14 cellular contexts compared by ENCODE assay signal in the genomic region with DNA sequence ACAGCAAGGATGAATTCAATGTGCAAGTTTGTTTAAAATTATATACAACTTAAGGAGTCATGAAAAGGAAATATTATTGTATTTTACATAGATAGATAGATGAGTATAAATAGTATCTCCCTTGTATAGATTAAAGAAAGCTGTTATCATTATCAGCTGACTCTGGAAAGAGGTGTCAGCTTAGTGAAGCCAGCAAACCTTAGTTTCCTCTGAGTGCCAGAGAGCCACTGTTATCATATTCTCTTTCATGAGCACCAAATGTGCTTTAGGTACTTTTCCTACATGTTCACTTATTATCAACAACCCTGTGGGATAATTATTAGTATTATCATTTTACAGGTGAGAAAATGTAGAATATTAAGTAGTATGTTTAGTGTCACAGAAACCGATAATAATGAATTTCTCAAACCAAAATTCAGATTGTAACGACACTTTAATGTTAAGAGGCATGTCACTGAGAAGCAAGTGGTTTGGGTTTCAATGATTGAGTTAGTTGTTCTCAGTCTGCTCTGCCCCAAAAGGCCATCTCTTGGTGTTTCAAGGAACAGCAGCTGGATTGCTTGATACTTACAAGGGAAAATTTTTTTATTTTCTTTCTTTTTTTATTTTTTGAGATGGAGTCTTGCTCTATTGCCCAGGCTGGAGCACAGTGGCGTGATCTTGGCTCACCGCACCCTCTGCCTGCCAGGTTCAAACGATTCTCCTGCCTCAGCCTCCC. TPM values are rescaled to one million over a fixed set of nuclear protein-coding genes. Genes with fewer than 3 reads are reported as not detected.
A peak's percentile ranks its signal among the peaks of the same experiment; 100 is the strongest.
DNase-seq lines count a peak whose midpoint lies in the region; ATAC-seq and TF ChIP-seq lines count a peak whose summit lies in the region.
"Had no signal": no experiment of that assay in that cellular context is flagged by ENCODE, and none has a peak within 500 bp of the region (broad histone marks: within the 10 kb centered on the region; RNA-seq: fewer than 3 reads in every experiment).

No MANE protein-coding gene starts in this region.

- H3K27me3 Mint-ChIP-seq in effector memory CD8-positive, alpha-beta T cell, result no peaks in the 10 kb centered on the region

- no peaks in the 10 kb centered on the region; the same call in 1 of the 2 replicates for H3K4me1 ChIP-seq in BE2C
- H3K4me1 ChIP-seq: SJCRH30 had no signal

- no peaks in the 10 kb centered on the region for H3K36me3 Mint-ChIP-seq in effector memory CD8-positive, alpha-beta T cell (ENCODE audit: insufficient read depth)

- no peaks in the 10 kb centered on the region for H3K9me3 ChIP-seq in BE2C
- H3K9me3 ChIP-seq: SJCRH30 had no signal

- ATAC-seq in HG03442 (IDR thresholded peaks at IDR 0.05; ENCODE audit: unreplicated experiment), result no peak
- no peak for ATAC-seq in effector memory CD8-positive, alpha-beta T cell (replicated peaks)
- ATAC-seq: activated CD4-positive, CD25-positive, alpha-beta regulatory T cell treated with anti-CD3 and anti-CD28 coated beads, Interleukin-2, amount 50 U/mL, for 24 hours; activated T-cell treated with anti-CD3 and anti-CD28 coated beads, Interleukin-2, amount 50 U/mL, for 4 hours; GM12878 had no signal

- peaks cover 0 to 3% of the 10 kb centered on the region in 2 donors for H3K4me1 Mint-ChIP-seq in effector memory CD8-positive, alpha-beta T cell (ENCODE audit: low read depth in 2 of 2)

- no peaks in the 10 kb centered on the region for H3K36me3 ChIP-seq in BE2C
- H3K36me3 ChIP-seq: SJCRH30 had no signal

- TF ChIP-seq CTCF in BE2C (IDR thresholded peaks at IDR 0.05; ENCODE audit: low read depth, low read length) (peak; percentile 44), LNCaP clone FGC (IDR thresholded peaks at IDR 0.05; ENCODE audit: control insufficient read depth, extremely low read depth, insufficient read depth) (0 out of 2 replicates have a peak, but pooled peaks have one; percentile 5), choroid plexus epithelial cell (conservative IDR thresholded peaks at IDR 0.05; ENCODE audit: low read depth, low read length) (peak; percentile 66), GM13976 (IDR thresholded peaks at IDR 0.05; ENCODE audit: borderline replicate concordance, control extremely low read depth, extremely low read depth, insufficient read depth, missing control alignments) (no peak)

- no peak overlapping the region for H3K4me3 Mint-ChIP-seq in effector memory CD8-positive, alpha-beta T cell
- H3K4me3 Mint-ChIP-seq: activated T-cell treated with anti-CD3 and anti-CD28 coated beads, Interleukin-2, amount 50 U/mL, for 4 hours had no signal

- in situ Hi-C loops in GM13976 (cut with MboI; ENCODE audit: low sequenced_read_pairs, unreplicated experiment), result loop anchor here (25.0 kb wide), 1 partner anchor 1046 kb away; no protein-coding TSS in a partner anchor

- H3K27me3 ChIP-seq in BE2C, result no peaks in the 10 kb centered on the region
- H3K27me3 ChIP-seq: SJCRH30 had no signal

- DNase-seq in BE2C, result no peak
- DNase-seq in LNCaP clone FGC (ENCODE audit: low read depth), result no peak
- peak; percentile 77 for DNase-seq in choroid plexus epithelial cell (ENCODE audit: low read depth)
- peak; percentile 24 for DNase-seq in left kidney (ENCODE audit: low read depth, low spot score)
- DNase-seq in GM13976 (ENCODE audit: low spot score), result no peak
- no peak for DNase-seq in NCI-H1417 treated with DMSO at 0.1 percent for 48 hours (lab: John Stamatoyannopoulos, UW)
- DNase-seq in effector memory CD8-positive, alpha-beta T cell, result no peak
- DNase-seq: activated T-cell treated with anti-CD3 and anti-CD28 coated beads, Interleukin-2, amount 50 U/mL, for 4 hours; COR-L47; islet precursor cell; SJCRH30 had no signal

- no peak overlapping the region for H3K27ac Mint-ChIP-seq in effector memory CD8-positive, alpha-beta T cell

- H3K9me3 Mint-ChIP-seq in effector memory CD8-positive, alpha-beta T cell, result no peaks in the 10 kb centered on the region
- H3K9me3 Mint-ChIP-seq: activated T-cell treated with anti-CD3 and anti-CD28 coated beads, Interleukin-2, amount 50 U/mL, for 4 hours had no signal

- H3K4me3 ChIP-seq in BE2C (ENCODE audit: low read depth, low read length) (no peak overlapping the region), LNCaP clone FGC (ENCODE audit: low read depth, low read length) (no peak overlapping the region), choroid plexus epithelial cell (ENCODE audit: low read depth, low read length) (no peak overlapping the region)
- H3K4me3 ChIP-seq: GM12878, SJCRH30 had no signal

RNA-seq across cellular contexts. Expression of a gene that starts 53.7 kb away (rescaled TPM):
- 12.1 TPM for polyA plus RNA-seq in BE2C (2012; ENCODE audit: insufficient read depth, insufficient read length, low read depth)

Comparison
In these comparisons a context has a peak if more than half of its experiments do, and no peak if none do; other contexts are left out.
1. DNase-seq: peak in choroid plexus epithelial cell (single experiment) and left kidney (single experiment); none in BE2C (single experiment), LNCaP clone FGC (single experiment), GM13976 (single experiment), NCI-H1417 treated with DMSO at 0.1 percent for 48 hours (single experiment) and effector memory CD8-positive, alpha-beta T cell (0 of 3).